Comparison of ENCODE assay signal across 8 cellular contexts in genomic region chr6:27605401-27606342, GRCh38.
DNase-seq lines count a peak whose midpoint lies in the region; ATAC-seq and TF ChIP-seq lines count a peak whose summit lies in the region.

No MANE protein-coding gene starts in this region.

- no peaks in the 10 kb centered on the region for H3K9me3 ChIP-seq in effector memory CD4-positive, alpha-beta T cell (ENCODE audit: control insufficient read depth, low read length)

- in situ Hi-C loops in SK-MEL-5 (cut with HindIII; ENCODE audit: low pct_unique_long_range_greater_than_20kb, low sequenced_read_pairs): loop anchor here (10.0 kb wide), 1 partner anchor 101 kb away; no protein-coding TSS in a partner anchor

- H3K27ac ChIP-seq in effector memory CD4-positive, alpha-beta T cell (ENCODE audit: insufficient read depth, low read length, poor library complexity, severe bottlenecking): no peak overlapping the region

- H3K4me3 ChIP-seq in fibroblast of pulmonary artery (replicated peaks; ENCODE audit: low read depth, low read length): peak overlapping the region; percentile 53
- no peak overlapping the region for H3K4me3 ChIP-seq in effector memory CD4-positive, alpha-beta T cell (ENCODE audit: insufficient read depth, low read depth, low read length, poor library complexity, severe bottlenecking)
- H3K4me3 ChIP-seq in lower leg skin (ENCODE audit: low read depth, poor library complexity, severe bottlenecking): no peak overlapping the region

- intact Hi-C loops in lower leg skin (cut with DNase I; ENCODE audit: low total_unique reads): no loop called here

- no peak for TF ChIP-seq POLR2A in lower leg skin (IDR thresholded peaks at IDR 0.05)

- ATAC-seq in GM18909 (IDR thresholded peaks at IDR 0.05; ENCODE audit: poor library complexity, unreplicated experiment): peak; percentile 46
- ATAC-seq in HG02623 (IDR thresholded peaks at IDR 0.05; ENCODE audit: unreplicated experiment): no peak

- no peaks in the 10 kb centered on the region for H3K4me1 ChIP-seq in effector memory CD4-positive, alpha-beta T cell (ENCODE audit: control insufficient read depth, insufficient read depth, low read length, poor library complexity, severe bottlenecking)

- H3K27me3 ChIP-seq in effector memory CD4-positive, alpha-beta T cell (replicated peaks; ENCODE audit: control insufficient read depth, insufficient read depth, low read length, poor library complexity, severe bottlenecking): peaks cover 20% of the 10 kb centered on the region

- H3K36me3 ChIP-seq in effector memory CD4-positive, alpha-beta T cell (ENCODE audit: control insufficient read depth, insufficient read depth, low read length): no peaks in the 10 kb centered on the region

- 16% methylated on average over 31 of the region's 31 CpGs for whole genome bisulfite sequencing in lower leg skin, 2 donors

- TF ChIP-seq CTCF in fibroblast of pulmonary artery (IDR thresholded peaks at IDR 0.05; ENCODE audit: low read length, missing control alignments) (no peak), lower leg skin (IDR thresholded peaks at IDR 0.05) (no peak)

- DNase-seq in AG08395 (ENCODE audit: low spot score) (peak; percentile 42), SK-MEL-5 (ENCODE audit: low read depth, low spot score) (peak; percentile 96), fibroblast of pulmonary artery (ENCODE audit: low read depth) (peak; percentile 77), SIG-M5 (lab: John Stamatoyannopoulos, UW) (no peak), lower leg skin (ENCODE audit: low spot score in 2 of 2) (no peak)
- DNase-seq in effector memory CD4-positive, alpha-beta T cell: no peak

Comparison
In these comparisons a context has a peak if more than half of its experiments do, and no peak if none do; other contexts are left out.
1. DNase-seq: peak in AG08395 (single experiment), SK-MEL-5 (single experiment) and fibroblast of pulmonary artery (single experiment); none in effector memory CD4-positive, alpha-beta T cell (0 of 3), SIG-M5 (single experiment) and lower leg skin (0 of 2).